ENCODE assay signal across 17 cellular contexts in the genomic region with DNA sequence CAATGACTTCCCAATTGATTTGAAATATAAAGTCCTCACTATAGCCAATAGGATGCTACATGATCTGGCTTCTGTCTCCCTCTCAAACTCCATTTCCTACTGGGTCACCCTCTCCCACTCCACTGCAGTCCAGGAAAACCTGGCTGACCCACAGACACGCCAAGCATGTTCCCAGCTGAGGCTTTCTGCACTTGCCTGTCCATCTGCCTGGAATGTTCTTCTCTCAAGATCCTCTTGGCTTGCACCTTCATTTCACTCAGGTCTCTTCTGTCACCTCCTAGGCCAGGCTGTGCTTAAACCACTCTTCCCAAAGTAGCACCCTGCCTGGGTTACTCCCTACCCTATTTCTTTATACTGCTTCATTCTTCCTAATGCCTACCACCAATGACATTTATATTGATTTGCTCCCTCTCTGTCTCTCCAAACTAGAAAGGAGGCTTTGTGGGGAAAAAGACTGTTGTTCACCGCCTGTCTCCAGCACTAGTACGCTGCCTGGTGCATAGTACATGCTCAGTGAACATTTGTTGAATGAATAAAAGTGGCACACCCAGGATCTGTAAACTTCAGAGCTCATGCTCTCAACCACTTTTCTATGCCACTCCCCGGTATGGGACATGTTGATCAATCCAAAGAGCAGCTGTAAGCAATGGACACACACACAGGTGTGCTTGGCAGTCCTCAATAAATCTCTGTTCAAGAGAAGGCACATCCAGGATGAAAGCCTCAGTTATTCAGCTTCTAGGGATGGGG.
"Had no signal": no experiment of that assay in that cellular context is flagged by ENCODE, and none has a peak within 500 bp of the region (broad histone marks: within the 10 kb centered on the region; RNA-seq: fewer than 3 reads in every experiment).

No MANE protein-coding gene starts in this region.

- H3K36me3 Mint-ChIP-seq: activated naive CD8-positive, alpha-beta T cell treated with anti-CD3 and anti-CD28 coated beads, Interleukin-2, amount 10 ng/mL, durations not matched to agents 7 days and 5 days had no signal

- DNase-seq: activated CD4-positive, alpha-beta memory T cell treated with anti-CD3 and anti-CD28 coated beads for 36 hours; activated CD4-positive, CD25-positive, alpha-beta regulatory T cell treated with anti-CD3 and anti-CD28 coated beads, Interleukin-2, amount 50 U/mL, for 72 hours; activated naive CD8-positive, alpha-beta T cell treated with anti-CD3 and anti-CD28 coated beads, Interleukin-2, amount 10 ng/mL, durations not matched to agents 7 days and 5 days; activated T-cell treated with anti-CD3 and anti-CD28 coated beads for 4 hours; body of pancreas; mesendoderm; stimulated activated CD8-positive, alpha-beta memory T cell treated with anti-CD3 and anti-CD28 coated beads, Interleukin-4, amount 100 ng/mL, for 48 hours; stimulated activated naive CD8-positive, alpha-beta T cell treated with anti-CD3 and anti-CD28 coated beads, Interleukin-15, Interleukin-2, amounts not matched to agents 100 U/mL and 50 U/mL, for 24 hours; substantia nigra had no signal

- H3K4me3 ChIP-seq: body of pancreas, tibial nerve had no signal

- H3K9ac ChIP-seq: parathyroid adenoma had no signal

- H3K4me1 ChIP-seq: parathyroid adenoma had no signal

- FAIRE-seq: frontal cortex had no signal

- H3K27me3 Mint-ChIP-seq: activated CD4-positive, alpha-beta memory T cell treated with anti-CD3 and anti-CD28 coated beads for 36 hours; activated naive CD8-positive, alpha-beta T cell treated with anti-CD3 and anti-CD28 coated beads, Interleukin-2, amount 10 ng/mL, durations not matched to agents 7 days and 5 days had no signal

- H3K9me3 ChIP-seq: body of pancreas, tibial nerve had no signal

- H3K4me3 Mint-ChIP-seq: activated CD4-positive, alpha-beta memory T cell treated with anti-CD3 and anti-CD28 coated beads for 36 hours; activated naive CD8-positive, alpha-beta T cell treated with anti-CD3 and anti-CD28 coated beads, Interleukin-2, amount 10 ng/mL, durations not matched to agents 7 days and 5 days; activated T-helper 1 cell treated with anti-CD3 and anti-CD28 coated beads, Interleukin-12 subunit alpha, Interleukin-12 subunit beta, Interleukin-2, Interleukin-4 antibody, amounts not matched to agents 30 ng/mL and 10 ng/mL and 1 ng/mL, durations not matched to agents 14 hours and 24 hours and 36 hours; nephron; T-helper 1 cell treated with Interleukin-12 subunit alpha and Interleukin-12 subunit beta and Interleukin-4 antibody, amounts not matched to agents 30 μg/mL and 1 μg/mL, for 36 hours had no signal

- ATAC-seq: body of pancreas; sciatic nerve; stimulated activated naive CD8-positive, alpha-beta T cell treated with anti-CD3 and anti-CD28 coated beads, Interleukin-15, Interleukin-2, amounts not matched to agents 100 U/mL and 50 U/mL, for 24 hours had no signal

- H3K27ac Mint-ChIP-seq: activated CD4-positive, alpha-beta memory T cell treated with anti-CD3 and anti-CD28 coated beads for 36 hours; activated naive CD8-positive, alpha-beta T cell treated with anti-CD3 and anti-CD28 coated beads, Interleukin-2, amount 10 ng/mL, durations not matched to agents 7 days and 5 days; activated T-helper 1 cell treated with anti-CD3 and anti-CD28 coated beads, Interleukin-12 subunit alpha, Interleukin-12 subunit beta, Interleukin-2, Interleukin-4 antibody, amounts not matched to agents 30 ng/mL and 10 ng/mL and 1 ng/mL, durations not matched to agents 14 hours and 24 hours and 36 hours; T-helper 1 cell treated with Interleukin-12 subunit alpha and Interleukin-12 subunit beta and Interleukin-4 antibody, amounts not matched to agents 30 μg/mL and 1 μg/mL, for 36 hours had no signal

- H3K27ac ChIP-seq: body of pancreas, parathyroid adenoma, VCaP had no signal

- H3K9me3 Mint-ChIP-seq: activated T-helper 1 cell treated with anti-CD3 and anti-CD28 coated beads, Interleukin-12 subunit alpha, Interleukin-12 subunit beta, Interleukin-2, Interleukin-4 antibody, amounts not matched to agents 30 ng/mL and 10 ng/mL and 1 ng/mL, durations not matched to agents 14 hours and 24 hours and 36 hours; nephron had no signal

- H3K27me3 ChIP-seq: body of pancreas, tibial nerve had no signal

- H3K36me3 ChIP-seq: tibial nerve had no signal

- H2AFZ ChIP-seq: parathyroid adenoma had no signal

- H3K79me2 ChIP-seq: parathyroid adenoma had no signal
